In the genomic region with DNA sequence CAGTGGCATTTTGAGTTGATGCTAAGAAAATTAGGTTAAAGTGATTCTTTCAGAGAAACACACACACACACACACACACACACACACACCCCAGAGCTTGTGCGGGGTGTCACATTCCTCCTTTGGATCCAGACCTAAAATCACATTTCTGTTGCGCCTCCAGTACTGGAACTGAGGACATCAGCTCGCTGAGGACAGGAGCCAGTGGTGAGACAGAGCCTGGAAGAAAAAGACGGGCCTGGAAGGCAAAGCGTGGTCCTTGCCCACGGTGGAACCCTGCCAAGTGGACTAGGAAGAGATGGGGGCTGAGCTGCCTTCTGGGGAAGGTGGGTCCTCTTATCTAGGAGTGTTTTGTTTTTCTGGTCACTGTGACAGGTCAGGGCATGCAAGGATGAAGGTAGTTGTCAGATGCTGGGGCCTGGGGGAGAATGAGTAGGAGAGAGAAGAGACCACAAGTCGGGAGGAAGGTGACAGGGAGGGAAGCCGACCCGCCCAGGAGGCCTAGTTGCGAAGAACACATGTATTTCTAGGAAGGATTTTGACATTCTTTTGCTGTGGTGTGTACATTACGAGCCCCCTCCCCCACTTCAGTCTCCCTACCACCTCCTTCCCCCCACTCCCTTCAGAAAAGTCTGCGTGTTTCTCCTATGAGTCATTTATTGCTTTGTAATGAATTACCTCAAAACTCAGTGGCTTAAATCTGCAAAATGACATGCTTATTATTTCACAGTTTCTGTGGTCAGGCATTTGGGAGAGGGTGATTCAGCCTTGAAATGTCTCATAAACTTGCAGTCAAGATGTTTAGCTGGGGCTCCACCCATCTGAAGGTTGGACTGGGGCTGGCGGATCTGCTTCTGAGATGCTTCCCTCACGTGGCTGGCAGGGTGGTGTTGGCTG, we compare ENCODE assay signal across 8 cellular contexts. TPM values are rescaled to one million over a fixed set of nuclear protein-coding genes. Genes with fewer than 3 reads are reported as not detected.
DNase-seq lines count a peak whose midpoint lies in the region; ATAC-seq, FAIRE-seq and TF ChIP-seq lines count a peak whose summit lies in the region.

No MANE protein-coding gene starts in this region.

- H3K36me3 ChIP-seq in endothelial cell of umbilical vein (ENCODE audit: control insufficient read depth in 2 of 2, extremely low read depth in 1 of 2, insufficient read depth in 2 of 2, low read length in 2 of 2), result no peaks in the 10 kb centered on the region
- no peaks in the 10 kb centered on the region for H3K36me3 ChIP-seq in heart left ventricle

- no peaks in the 10 kb centered on the region for H3K9me1 ChIP-seq in endothelial cell of umbilical vein (replicated peaks; ENCODE audit: control insufficient read depth, extremely low read depth, insufficient read depth, low read length)

- BruUV-seq in endothelial cell of umbilical vein (replicated peaks; lab: Mats Ljungman, UMichigan), result TSS peak; percentile 96

- intact Hi-C loops in endothelial cell of umbilical vein (cut with micrococcal nuclease) (loop anchor here (1.0 kb wide), 3 partner anchors 23 to 116 kb away; no protein-coding TSS in a partner anchor), heart left ventricle (cut with DNase I) (no loop called here)

- DNase-seq in activated CD8-positive, alpha-beta memory T cell treated with anti-CD3 and anti-CD28 coated beads, Interleukin-2, amount 50 U/mL, for 24 hours (ENCODE audit: extremely low read depth), result peak; percentile 18
- DNase-seq in activated CD8-positive, alpha-beta memory T cell treated with anti-CD3 and anti-CD28 coated beads for 24 hours, result no peak
- DNase-seq in SIG-M5 treated with dmso at 0.1 percent for 504 hours (lab: John Stamatoyannopoulos, UW; ENCODE audit: unreplicated experiment) (peak; percentile 82), endothelial cell of umbilical vein (ENCODE audit: low read depth, low spot score) (peak; percentile 86), coronary artery (ENCODE audit: low spot score) (no peak), heart left ventricle (no peak), DMS153 treated with DMSO at 0.1 percent for 48 hours (lab: John Stamatoyannopoulos, UW; ENCODE audit: unreplicated experiment) (no peak)
- DNase-seq in stimulated activated CD8-positive, alpha-beta memory T cell treated with anti-CD3 and anti-CD28 coated beads, Interleukin-4, amount 100 ng/mL, for 24 hours (ENCODE audit: low read depth), result peak; percentile 38

- no peaks in the 10 kb centered on the region for H4K20me1 ChIP-seq in endothelial cell of umbilical vein (replicated peaks; ENCODE audit: control insufficient read depth, extremely low read depth, insufficient read depth, low read length)

- WGBS in heart left ventricle, 4 donors, result 72 to 78% (median 76%) methylated on average over 14 of the region's 14 CpGs

- dilution Hi-C loops in endothelial cell of umbilical vein (cut with MboI; ENCODE audit: extremely low pct_ligation_motif_present, low sequenced_read_pairs), result no loop called here

- H3K4me3 ChIP-seq in endothelial cell of umbilical vein (replicated peaks in 1 of 3; ENCODE audit: insufficient read depth in 1 of 3, low read depth in 1 of 3, low read length in 3 of 3), result no peak overlapping the region
- H3K4me3 ChIP-seq in coronary artery, result no peak overlapping the region
- H3K4me3 ChIP-seq in heart left ventricle, result no peak overlapping the region

- H3K9ac ChIP-seq in endothelial cell of umbilical vein (replicated peaks; ENCODE audit: extremely low read depth, insufficient read depth, low read length), result peak overlapping the region; percentile 64

- H3K27me3 ChIP-seq in endothelial cell of umbilical vein (ENCODE audit: control insufficient read depth in 2 of 2, insufficient read depth in 2 of 2, low read length in 2 of 2), result no peaks in the 10 kb centered on the region
- H3K27me3 ChIP-seq in heart left ventricle, result peaks cover 25 to 77% (median 46%) of the 10 kb centered on the region in 9 donors

- TF ChIP-seq POLR2A in endothelial cell of umbilical vein (IDR thresholded peaks at IDR 0.05; ENCODE audit: low read depth, low read length) (peak; percentile 48), heart left ventricle (IDR thresholded peaks at IDR 0.05) (no peak)

- CTCF ChIA-PET in endothelial cell of umbilical vein (lab: Charles Lee), result interaction anchor here (0.6 to 5.0 kb wide), 9 partner anchors 12 to 173 kb away, joined by 3 to 33 read pairs (median 3); no protein-coding TSS in a partner anchor

- H2AFZ ChIP-seq in endothelial cell of umbilical vein (ENCODE audit: low read depth, low read length), result peak overlapping the region; percentile 65

- POLR2A ChIA-PET in endothelial cell of umbilical vein (lab: Charles Lee), result interaction anchor here (1.2 kb wide), 1 partner anchor 23 kb away, joined by 6 read pairs; no protein-coding TSS in a partner anchor

- ATAC-seq in heart left ventricle, result no peak

- peaks cover 6% of the 10 kb centered on the region for H3K9me3 ChIP-seq in endothelial cell of umbilical vein (replicated peaks; ENCODE audit: control insufficient read depth, insufficient read depth, low read length)
- peaks cover 0 to 6% (median 0%) of the 10 kb centered on the region in 12 donors for H3K9me3 ChIP-seq in heart left ventricle

- H3K79me2 ChIP-seq in endothelial cell of umbilical vein (ENCODE audit: control insufficient read depth, insufficient read depth, low read length), result no peaks in the 10 kb centered on the region

- TF ChIP-seq CTCF in endothelial cell of umbilical vein (IDR thresholded peaks at IDR 0.05; ENCODE audit: extremely low read depth in 1 of 2, insufficient read depth in 1 of 2, low read depth in 1 of 2, low read length in 2 of 2) (no peak), coronary artery (IDR thresholded peaks at IDR 0.05) (no peak), heart left ventricle (IDR thresholded peaks at IDR 0.05) (no peak)

- peak overlapping the region; percentile 91 for H3K27ac ChIP-seq in endothelial cell of umbilical vein (ENCODE audit: insufficient read depth, low read depth, low read length)
- H3K27ac ChIP-seq in coronary artery, result no peak overlapping the region
- H3K27ac ChIP-seq in heart left ventricle, result no peak overlapping the region

- H3K4me1 ChIP-seq in endothelial cell of umbilical vein (ENCODE audit: control insufficient read depth, extremely low read depth, insufficient read depth, low read length) (peaks cover 20% of the 10 kb centered on the region), heart left ventricle (peaks cover 0 to 17% (median under 1%) of the 10 kb centered on the region in 12 donors)

- FAIRE-seq in endothelial cell of umbilical vein (lab: Jason Lieb, UNC), result peak; percentile 98

- H3K4me2 ChIP-seq in endothelial cell of umbilical vein (ENCODE audit: insufficient read depth, low read length), result peak overlapping the region; percentile 44

TF ChIP-seq in endothelial cell of umbilical vein, 7 proteins besides CTCF, POLR2A, EP300 and RAD21:
- TF ChIP-seq MYC (IDR thresholded peaks at IDR 0.05; ENCODE audit: low read depth, low read length) (peak; percentile 6), JUN (IDR thresholded peaks at IDR 0.05; ENCODE audit: borderline replicate concordance, insufficient read depth, insufficient read length, low read depth) (peak; percentile 95), GATA2 (IDR thresholded peaks at IDR 0.05; ENCODE audit: insufficient read depth, insufficient read length, low read depth, low read length) (peak; percentile 22), POLR2AphosphoS5 (IDR thresholded peaks at IDR 0.05; ENCODE audit: insufficient read depth, low read depth, low read length) (peak; percentile 73), EZH2 (IDR thresholded peaks at IDR 0.05; ENCODE audit: borderline replicate concordance, low read depth, low read length, severe bottlenecking) (no peak), FOS (IDR thresholded peaks at IDR 0.05; ENCODE audit: borderline replicate concordance, insufficient read depth, low read length) (peak; percentile 97)
- TF ChIP-seq, protein P1, sequence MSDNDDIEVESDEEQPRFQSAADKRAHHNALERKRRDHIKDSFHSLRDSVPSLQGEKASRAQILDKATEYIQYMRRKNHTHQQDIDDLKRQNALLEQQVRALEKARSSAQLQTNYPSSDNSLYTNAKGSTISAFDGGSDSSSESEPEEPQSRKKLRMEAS (IDR thresholded peaks at IDR 0.05; ENCODE audit: insufficient read depth, insufficient read length), result no peak

RNA-seq across cellular contexts. Expression of a gene that starts 4.8 kb away (rescaled TPM):
- total RNA-seq in endothelial cell of umbilical vein, result 1.3 and 1.4 TPM in 2 replicates
- polyA plus RNA-seq in endothelial cell of umbilical vein, result 0.33 and 0.41 TPM in 2 replicates
- polyA plus RNA-seq in endothelial cell of umbilical vein (2011; cell fraction: cytosol; rRNA removed), result 0.23 and 0.34 TPM in 2 replicates
- 0.72 and 0.76 TPM in 2 replicates for polyA plus RNA-seq in endothelial cell of umbilical vein (2011; cell fraction: nucleus; rRNA removed)
- polyA plus RNA-seq in endothelial cell of umbilical vein (2012), result 4.9 and 5.1 TPM in 2 replicates
- 0.24 and 0.34 TPM in 2 replicates for polyA minus RNA-seq in endothelial cell of umbilical vein
- polyA minus RNA-seq in endothelial cell of umbilical vein (2011; cell fraction: cytosol; rRNA and poly(A)+ RNA removed), result 0.20 TPM
- 0.29 and 0.43 TPM in 2 replicates for polyA minus RNA-seq in endothelial cell of umbilical vein (2011; cell fraction: nucleus; rRNA and poly(A)+ RNA removed)
- total RNA-seq in heart left ventricle, result under 1 TPM in 5 of 9 donors, not detected in 4; 0.02 to 0.72 (median 0.06) TPM
- polyA plus RNA-seq in heart left ventricle, result under 1 TPM; 0.01 to 0.04 TPM

RNA-seq across cellular contexts. Expression of a gene that starts 54.1 kb away (rescaled TPM):
- total RNA-seq in endothelial cell of umbilical vein (188 and 197 TPM in 2 replicates), heart left ventricle (10 to 100 TPM in 4 of 9 donors, 1 to 10 TPM in 5; 5.8 to 25.6 (median 9.6) TPM)
- polyA plus RNA-seq in endothelial cell of umbilical vein (257 and 379 TPM in 2 replicates), heart left ventricle (10 to 100 TPM in 1 of 2 donors, 1 to 10 TPM in 1; 7.1 to 16.3 TPM)
- polyA plus RNA-seq in endothelial cell of umbilical vein (2011; cell fraction: cytosol; rRNA removed), result 194 and 222 TPM in 2 replicates
- 127 and 141 TPM in 2 replicates for polyA plus RNA-seq in endothelial cell of umbilical vein (2011; cell fraction: nucleus; rRNA removed)
- 125 and 143 TPM in 2 replicates for polyA plus RNA-seq in endothelial cell of umbilical vein (2012)
- 112 and 155 TPM in 2 replicates for polyA minus RNA-seq in endothelial cell of umbilical vein
- not detected for polyA minus RNA-seq in endothelial cell of umbilical vein (2011; cell fraction: cytosol; rRNA and poly(A)+ RNA removed)
- polyA minus RNA-seq in endothelial cell of umbilical vein (2011; cell fraction: nucleus; rRNA and poly(A)+ RNA removed), result 35.3 and 50.5 TPM in 2 replicates

Comparison
In these comparisons a context has a peak if more than half of its experiments do, and no peak if none do; other contexts are left out.
1. DNase-seq: peak in activated CD8-positive, alpha-beta memory T cell treated with anti-CD3 and anti-CD28 coated beads, Interleukin-2, amount 50 U/mL, for 24 hours (single experiment), SIG-M5 treated with dmso at 0.1 percent for 504 hours (single experiment), endothelial cell of umbilical vein (single experiment) and stimulated activated CD8-positive, alpha-beta memory T cell treated with anti-CD3 and anti-CD28 coated beads, Interleukin-4, amount 100 ng/mL, for 24 hours (single experiment); none in activated CD8-positive, alpha-beta memory T cell treated with anti-CD3 and anti-CD28 coated beads for 24 hours (single experiment), coronary artery (single experiment), heart left ventricle (0 of 5) and DMS153 treated with DMSO at 0.1 percent for 48 hours (single experiment).